ENCODE assay signal across 2 cellular contexts in the genomic region with DNA sequence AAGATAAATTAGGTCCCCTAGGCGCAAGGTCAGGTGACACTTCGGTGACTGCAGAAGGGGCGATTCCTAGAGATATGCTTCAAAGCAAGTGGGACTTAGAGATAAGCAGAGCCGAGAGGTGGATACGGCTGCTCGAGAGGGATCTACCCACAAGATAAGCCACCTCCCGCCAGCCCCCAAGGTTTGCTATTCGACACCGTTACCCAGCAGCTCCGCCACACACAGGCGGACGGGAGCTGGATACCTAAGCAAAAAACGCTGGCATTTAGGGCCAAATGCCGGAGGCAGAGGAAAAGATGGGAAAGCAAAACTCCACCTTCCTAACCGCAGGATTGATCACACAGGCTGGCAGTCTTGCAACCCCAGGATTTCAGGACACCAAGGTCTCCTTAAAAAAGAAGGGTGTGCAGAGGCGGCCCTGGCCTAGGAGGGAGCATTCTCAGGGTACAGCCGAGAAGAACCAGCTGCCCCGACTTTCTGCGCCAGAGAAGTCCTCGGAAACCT.
TF ChIP-seq lines count a peak whose summit lies in the region.

No MANE protein-coding gene starts in this region.

TF ChIP-seq in GM12878, 131 proteins besides CTCF, POLR2A, EP300 and RAD21 (continued from another document):
- TF ChIP-seq MLLT1 (IDR thresholded peaks at IDR 0.05) (peak; percentile 72; the same call in 1 of the 2 replicates), ETV6 (conservative IDR thresholded peaks at IDR 0.05 in 1 of 2, IDR thresholded peaks at IDR 0.05 in 1 of 2; ENCODE audit: borderline replicate concordance in 1 of 2, low read depth in 1 of 2) (no peak)
TF ChIP-seq in GM12878: peak in this region for 13.

TF ChIP-seq in HepG2, 621 proteins besides CTCF, POLR2A, EP300 and RAD21 (continued from another document and continues in another):
- TF ChIP-seq, protein P1, sequence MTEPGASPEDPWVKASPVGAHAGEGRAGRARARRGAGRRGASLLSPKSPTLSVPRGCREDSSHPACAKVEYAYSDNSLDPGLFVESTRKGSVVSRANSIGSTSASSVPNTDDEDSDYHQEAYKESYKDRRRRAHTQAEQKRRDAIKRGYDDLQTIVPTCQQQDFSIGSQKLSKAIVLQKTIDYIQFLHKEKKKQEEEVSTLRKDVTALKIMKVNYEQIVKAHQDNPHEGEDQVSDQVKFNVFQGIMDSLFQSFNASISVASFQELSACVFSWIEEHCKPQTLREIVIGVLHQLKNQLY (CRISPR knock-in tag; IDR thresholded peaks at IDR 0.05): no peak
- TF ChIP-seq ZNF512B (CRISPR knock-in tag; IDR thresholded peaks at IDR 0.05; ENCODE audit: borderline replicate concordance): no peak
- no peak for TF ChIP-seq CEBPB (IDR thresholded peaks at IDR 0.05; ENCODE audit: borderline replicate concordance, low read depth, low read length)
- peak; percentile 6; the same call in 1 of the 2 replicates for TF ChIP-seq ZNF704 (CRISPR knock-in tag; IDR thresholded peaks at IDR 0.05; ENCODE audit: borderline replicate concordance)
- TF ChIP-seq, protein P2, sequence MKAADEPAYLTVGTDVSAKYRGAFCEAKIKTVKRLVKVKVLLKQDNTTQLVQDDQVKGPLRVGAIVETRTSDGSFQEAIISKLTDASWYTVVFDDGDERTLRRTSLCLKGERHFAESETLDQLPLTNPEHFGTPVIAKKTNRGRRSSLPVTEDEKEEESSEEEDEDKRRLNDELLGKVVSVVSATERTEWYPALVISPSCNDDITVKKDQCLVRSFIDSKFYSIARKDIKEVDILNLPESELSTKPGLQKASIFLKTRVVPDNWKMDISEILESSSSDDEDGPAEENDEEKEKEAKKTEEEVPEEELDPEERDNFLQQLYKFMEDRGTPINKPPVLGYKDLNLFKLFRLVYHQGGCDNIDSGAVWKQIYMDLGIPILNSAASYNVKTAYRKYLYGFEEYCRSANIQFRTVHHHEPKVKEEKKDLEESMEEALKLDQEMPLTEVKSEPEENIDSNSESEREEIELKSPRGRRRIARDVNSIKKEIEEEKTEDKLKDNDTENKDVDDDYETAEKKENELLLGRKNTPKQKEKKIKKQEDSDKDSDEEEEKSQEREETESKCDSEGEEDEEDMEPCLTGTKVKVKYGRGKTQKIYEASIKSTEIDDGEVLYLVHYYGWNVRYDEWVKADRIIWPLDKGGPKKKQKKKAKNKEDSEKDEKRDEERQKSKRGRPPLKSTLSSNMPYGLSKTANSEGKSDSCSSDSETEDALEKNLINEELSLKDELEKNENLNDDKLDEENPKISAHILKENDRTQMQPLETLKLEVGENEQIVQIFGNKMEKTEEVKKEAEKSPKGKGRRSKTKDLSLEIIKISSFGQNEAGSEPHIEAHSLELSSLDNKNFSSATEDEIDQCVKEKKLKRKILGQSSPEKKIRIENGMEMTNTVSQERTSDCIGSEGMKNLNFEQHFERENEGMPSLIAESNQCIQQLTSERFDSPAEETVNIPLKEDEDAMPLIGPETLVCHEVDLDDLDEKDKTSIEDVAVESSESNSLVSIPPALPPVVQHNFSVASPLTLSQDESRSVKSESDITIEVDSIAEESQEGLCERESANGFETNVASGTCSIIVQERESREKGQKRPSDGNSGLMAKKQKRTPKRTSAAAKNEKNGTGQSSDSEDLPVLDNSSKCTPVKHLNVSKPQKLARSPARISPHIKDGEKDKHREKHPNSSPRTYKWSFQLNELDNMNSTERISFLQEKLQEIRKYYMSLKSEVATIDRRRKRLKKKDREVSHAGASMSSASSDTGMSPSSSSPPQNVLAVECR (CRISPR knock-in tag; IDR thresholded peaks at IDR 0.05; ENCODE audit: borderline replicate concordance): no peak
- no peak for TF ChIP-seq ZHX2 (IDR thresholded peaks at IDR 0.05; ENCODE audit: low read depth)
- TF ChIP-seq ZHX2 (CRISPR knock-in tag; IDR thresholded peaks at IDR 0.05; ENCODE audit: borderline replicate concordance): no peak
- no peak for TF ChIP-seq ARID3A (IDR thresholded peaks at IDR 0.05; ENCODE audit: low read depth, low read length)
- 0 out of 2 replicates have a peak, but pooled peaks have one; percentile 15 for TF ChIP-seq ZNF816 (CRISPR knock-in tag; IDR thresholded peaks at IDR 0.05; ENCODE audit: borderline replicate concordance)
- TF ChIP-seq, protein P3, sequence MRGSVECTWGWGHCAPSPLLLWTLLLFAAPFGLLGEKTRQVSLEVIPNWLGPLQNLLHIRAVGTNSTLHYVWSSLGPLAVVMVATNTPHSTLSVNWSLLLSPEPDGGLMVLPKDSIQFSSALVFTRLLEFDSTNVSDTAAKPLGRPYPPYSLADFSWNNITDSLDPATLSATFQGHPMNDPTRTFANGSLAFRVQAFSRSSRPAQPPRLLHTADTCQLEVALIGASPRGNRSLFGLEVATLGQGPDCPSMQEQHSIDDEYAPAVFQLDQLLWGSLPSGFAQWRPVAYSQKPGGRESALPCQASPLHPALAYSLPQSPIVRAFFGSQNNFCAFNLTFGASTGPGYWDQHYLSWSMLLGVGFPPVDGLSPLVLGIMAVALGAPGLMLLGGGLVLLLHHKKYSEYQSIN (CRISPR knock-in tag; IDR thresholded peaks at IDR 0.05; ENCODE audit: borderline replicate concordance): no peak
- TF ChIP-seq ZNF30 (CRISPR knock-in tag; IDR thresholded peaks at IDR 0.05): no peak
- TF ChIP-seq ZBTB7B (CRISPR knock-in tag; IDR thresholded peaks at IDR 0.05): no peak
- no peak for TF ChIP-seq ZFX (CRISPR knock-in tag; IDR thresholded peaks at IDR 0.05; ENCODE audit: low read depth)
- peak; percentile 39; the same call in 1 of the 2 replicates for TF ChIP-seq ZNF317 (CRISPR knock-in tag; IDR thresholded peaks at IDR 0.05)
- 0 out of 2 replicates have a peak, but pooled peaks have one; percentile 17 for TF ChIP-seq HNRNPL (IDR thresholded peaks at IDR 0.05; ENCODE audit: low read depth, low read length)
- no peak for TF ChIP-seq PITX1 (CRISPR knock-in tag; IDR thresholded peaks at IDR 0.05)
- TF ChIP-seq MED8 (CRISPR knock-in tag; IDR thresholded peaks at IDR 0.05; ENCODE audit: insufficient replicate concordance): no peak
- 0 out of 2 replicates have a peak, but pooled peaks have one; percentile 13 for TF ChIP-seq MIER3 (CRISPR knock-in tag; IDR thresholded peaks at IDR 0.05; ENCODE audit: borderline replicate concordance)
- no peak for TF ChIP-seq ZNF788 (CRISPR knock-in tag; IDR thresholded peaks at IDR 0.05; ENCODE audit: borderline replicate concordance)
- peak; percentile 86 for TF ChIP-seq RBM22 (optimal IDR thresholded peaks at IDR 0.05; ENCODE audit: low read length)
- TF ChIP-seq NRL (CRISPR knock-in tag; IDR thresholded peaks at IDR 0.05; ENCODE audit: borderline replicate concordance): no peak
- 0 out of 2 replicates have a peak, but pooled peaks have one; percentile 16 for TF ChIP-seq ZNF678 (CRISPR knock-in tag; IDR thresholded peaks at IDR 0.05)
- TF ChIP-seq JUNB (CRISPR knock-in tag; IDR thresholded peaks at IDR 0.05; ENCODE audit: borderline replicate concordance): no peak
- TF ChIP-seq KLF6 (CRISPR knock-in tag; IDR thresholded peaks at IDR 0.05): no peak
- TF ChIP-seq FOSL1 (CRISPR knock-in tag; IDR thresholded peaks at IDR 0.05; ENCODE audit: borderline replicate concordance): no peak
- TF ChIP-seq KDM6A (CRISPR knock-in tag; IDR thresholded peaks at IDR 0.05; ENCODE audit: low read depth): no peak
- TF ChIP-seq KDM5A (IDR thresholded peaks at IDR 0.05; ENCODE audit: borderline replicate concordance, low read length): 0 out of 2 replicates have a peak, but pooled peaks have one; percentile 47
- TF ChIP-seq, protein P4, sequence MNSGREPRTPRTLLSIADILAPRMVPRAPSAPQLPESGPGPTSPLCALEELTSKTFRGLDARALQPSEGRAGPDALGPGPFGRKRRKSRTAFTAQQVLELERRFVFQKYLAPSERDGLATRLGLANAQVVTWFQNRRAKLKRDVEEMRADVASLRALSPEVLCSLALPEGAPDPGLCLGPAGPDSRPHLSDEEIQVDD (CRISPR knock-in tag; IDR thresholded peaks at IDR 0.05; ENCODE audit: borderline replicate concordance): no peak
- no peak for TF ChIP-seq NFE2L2 (IDR thresholded peaks at IDR 0.05; ENCODE audit: low read length)
- no peak for TF ChIP-seq TBL1XR1 (IDR thresholded peaks at IDR 0.05; ENCODE audit: borderline replicate concordance, low read length, partially characterized antibody)
- TF ChIP-seq TOPORS (CRISPR knock-in tag; IDR thresholded peaks at IDR 0.05): no peak
- TF ChIP-seq U2AF1 (optimal IDR thresholded peaks at IDR 0.05; ENCODE audit: low read depth, low read length): peak; percentile 29
- no peak for TF ChIP-seq RNF2 (conservative IDR thresholded peaks at IDR 0.05; ENCODE audit: low read depth)
- no peak for TF ChIP-seq GRHL1 (CRISPR knock-in tag; conservative IDR thresholded peaks at IDR 0.05)
